ENCODE assay signal across 8 cellular contexts in genomic region chr22:38754247-38755154, GRCh38. TPM values are rescaled to one million over a fixed set of nuclear protein-coding genes. Genes with fewer than 3 reads are reported as not detected.
DNase-seq lines count a peak whose midpoint lies in the region; ATAC-seq and TF ChIP-seq lines count a peak whose summit lies in the region.

No MANE protein-coding gene starts in this region.

- no peak for TF ChIP-seq CTCF in SU-DHL-6 (IDR thresholded peaks at IDR 0.05; ENCODE audit: insufficient read depth, low read length, poor library complexity, severe bottlenecking)
- TF ChIP-seq CTCF in dorsolateral prefrontal cortex (IDR thresholded peaks at IDR 0.05 in 54 of 56, conservative IDR thresholded peaks at IDR 0.05 in 2 of 56; ENCODE audit: low read depth in 1 of 56, partially characterized antibody in 56 of 56) = no peak
- no peak for TF ChIP-seq CTCF in right lobe of liver (IDR thresholded peaks at IDR 0.05)

- intact Hi-C loops in dorsolateral prefrontal cortex (cut with DNase I) = loop anchor here (2.0 kb wide), 3 partner anchors 20 to 54 kb away; partner anchors contain the start of genes GTPBP1 (in 1 of the 2) and JOSD1 (in 1 of the 2)
- intact Hi-C loops in right lobe of liver (cut with DNase I) = no loop called here

- no peaks in the 10 kb centered on the region for H4K20me1 ChIP-seq in SU-DHL-6 (ENCODE audit: low read depth, low read length)

- peak overlapping the region; percentile 79 for H3K4me3 ChIP-seq in Jurkat, Clone E6-1 (ENCODE audit: low read length)
- H3K4me3 ChIP-seq in SU-DHL-6 (ENCODE audit: insufficient read depth, low read length, poor library complexity, severe bottlenecking) (peak overlapping the region; percentile 64), dorsolateral prefrontal cortex (peak overlapping the region; percentile 66 to 96 (median 78)), right lobe of liver (peak overlapping the region; percentile 62 to 69 (median 62))

- DNase-seq in DMS 273 treated with DMSO at 0.1 percent for 48 hours (lab: John Stamatoyannopoulos, UW) (peak; percentile 71), dorsolateral prefrontal cortex (peak in 2 of 10 donors; percentile 52 to 70), right lobe of liver (peak; percentile 68 to 88 (median 80))
- no peak for DNase-seq in Jurkat, Clone E6-1 (ENCODE audit: low read depth, low spot score)
- DNase-seq in stimulated activated naive CD8-positive, alpha-beta T cell treated with anti-CD3 and anti-CD28 coated beads, Interleukin-15, Interleukin-2, amounts not matched to agents 100 U/mL and 50 U/mL, for 24 hours = peak; percentile 50
- no peak for DNase-seq in activated CD4-positive, CD25-positive, alpha-beta regulatory T cell treated with anti-CD3 and anti-CD28 coated beads, Interleukin-2, amount 50 U/mL, for 72 hours

- no peak overlapping the region for H2AFZ ChIP-seq in SU-DHL-6 (ENCODE audit: low read depth, low read length, severe bottlenecking)

- H3K36me3 ChIP-seq in SU-DHL-6 (ENCODE audit: low read length) = no peaks in the 10 kb centered on the region
- peaks cover 0 to 35% (median 23%) of the 10 kb centered on the region in 4 donors for H3K36me3 ChIP-seq in right lobe of liver

- H3K27me3 ChIP-seq in SU-DHL-6 (ENCODE audit: low read length) (no peaks in the 10 kb centered on the region), dorsolateral prefrontal cortex (no peaks in the 10 kb centered on the region), right lobe of liver (no peaks in the 10 kb centered on the region)

- H3K4me2 ChIP-seq in SU-DHL-6 (ENCODE audit: low read depth, low read length, poor library complexity, severe bottlenecking) = peak overlapping the region; percentile 93

- peaks cover 0 to 43% (median 5%) of the 10 kb centered on the region in 4 donors for H3K4me1 ChIP-seq in right lobe of liver

- peak overlapping the region; percentile 90 for H3K27ac ChIP-seq in SU-DHL-6 (ENCODE audit: low read depth, low read length)
- peak overlapping the region; percentile 83 to 99 (median 97) for H3K27ac ChIP-seq in dorsolateral prefrontal cortex
- H3K27ac ChIP-seq in right lobe of liver = peak overlapping the region; percentile 92 to 100 (median 99)

- H3F3A ChIP-seq in SU-DHL-6 (ENCODE audit: insufficient read depth) = peaks cover 28% of the 10 kb centered on the region

- peaks cover 29% of the 10 kb centered on the region for H3K79me2 ChIP-seq in SU-DHL-6 (ENCODE audit: insufficient read depth, low read length)

- H3K9me3 ChIP-seq in SU-DHL-6 (ENCODE audit: insufficient read depth, low read length) (no peaks in the 10 kb centered on the region), right lobe of liver (no peaks in the 10 kb centered on the region)

- peak; percentile 36 for TF ChIP-seq POLR2A in right lobe of liver (IDR thresholded peaks at IDR 0.05)

- no peaks in the 10 kb centered on the region for H3K9me2 ChIP-seq in SU-DHL-6 (replicated peaks; ENCODE audit: insufficient read depth, low read length)

- ATAC-seq in right lobe of liver (peak; percentile 61 to 69 (median 64)), HG03025 (IDR thresholded peaks at IDR 0.05; ENCODE audit: low FRiP score, unreplicated experiment) (no peak)
- ATAC-seq in stimulated activated naive CD8-positive, alpha-beta T cell treated with anti-CD3 and anti-CD28 coated beads, Interleukin-15, Interleukin-2, amounts not matched to agents 100 U/mL and 50 U/mL, for 24 hours = no peak

- H3K9ac ChIP-seq in SU-DHL-6 (ENCODE audit: low read length) = peak overlapping the region; percentile 84

- WGBS in right lobe of liver (ENCODE audit: insufficient coverage, low coverage, low lambda C conversion rate, missing lambda C conversion rate) = 5% methylated on average over 16 of the region's 19 CpGs

RNA-seq across cellular contexts. Expression of gene SUN2, which starts 1.3 kb away (rescaled TPM):
- 64.5 TPM for polyA plus RNA-seq in Jurkat, Clone E6-1 (2012; ENCODE audit: insufficient read depth, insufficient read length)
- total RNA-seq in dorsolateral prefrontal cortex (100 to 1,000 TPM; 122 to 627 (median 268) TPM), right lobe of liver (100 to 1,000 TPM; 104 to 174 (median 144) TPM)

RNA-seq across cellular contexts. Expression of gene DNAL4, which starts 39.4 kb away (rescaled TPM):
- polyA plus RNA-seq in Jurkat, Clone E6-1 (2012; ENCODE audit: insufficient read depth, insufficient read length) = 17.1 TPM
- total RNA-seq in dorsolateral prefrontal cortex (10 to 100 TPM; 15.6 to 42.0 (median 23.9) TPM), right lobe of liver (1 to 10 TPM; 2.0 to 6.2 (median 5.1) TPM)

RNA-seq across cellular contexts. Expression of gene GTPBP1, which starts 48.8 kb away (rescaled TPM):
- polyA plus RNA-seq in Jurkat, Clone E6-1 (2012; ENCODE audit: insufficient read depth, insufficient read length) = 45.2 TPM
- 10 to 100 TPM; 30.5 to 76.8 (median 48.2) TPM for total RNA-seq in dorsolateral prefrontal cortex
- total RNA-seq in right lobe of liver = 10 to 100 TPM; 13.4 to 21.6 (median 16.7) TPM

RNA-seq across cellular contexts. Expression of gene JOSD1, which starts 53.8 kb away (rescaled TPM):
- polyA plus RNA-seq in Jurkat, Clone E6-1 (2012; ENCODE audit: insufficient read depth, insufficient read length) = 42.9 TPM
- total RNA-seq in dorsolateral prefrontal cortex = 10 to 100 TPM; 41.2 to 87.6 (median 55.2) TPM
- total RNA-seq in right lobe of liver = 10 to 100 TPM; 13.0 to 32.2 (median 21.7) TPM

Comparison
In these comparisons a context has a peak if more than half of its experiments do, and no peak if none do; other contexts are left out.
1. DNase-seq: peak in DMS 273 treated with DMSO at 0.1 percent for 48 hours (single experiment), right lobe of liver (3 of 3) and stimulated activated naive CD8-positive, alpha-beta T cell treated with anti-CD3 and anti-CD28 coated beads, Interleukin-15, Interleukin-2, amounts not matched to agents 100 U/mL and 50 U/mL, for 24 hours (single experiment); none in Jurkat, Clone E6-1 (single experiment) and activated CD4-positive, CD25-positive, alpha-beta regulatory T cell treated with anti-CD3 and anti-CD28 coated beads, Interleukin-2, amount 50 U/mL, for 72 hours (single experiment).
2. ATAC-seq: peak in right lobe of liver (4 of 4); none in stimulated activated naive CD8-positive, alpha-beta T cell treated with anti-CD3 and anti-CD28 coated beads, Interleukin-15, Interleukin-2, amounts not matched to agents 100 U/mL and 50 U/mL, for 24 hours (single experiment) and HG03025 (single experiment).
3. intact Hi-C loops: an anchor here in dorsolateral prefrontal cortex (2.0 kb wide); none called in right lobe of liver.
4. Peak in every context shown above with its lines, with median percentiles within 50 percentile points of each other: H3K4me3 ChIP-seq and H3K27ac ChIP-seq.